8 cellular contexts compared by ENCODE assay signal in genomic region chr2:145411493-145411892, GRCh38.
DNase-seq lines count a peak whose midpoint lies in the region; ATAC-seq and TF ChIP-seq lines count a peak whose summit lies in the region.

No MANE protein-coding gene starts in this region.

- peaks cover 21% of the 10 kb centered on the region for H3K9me3 Mint-ChIP-seq in activated CD8-positive, alpha-beta T cell treated with anti-CD3 and anti-CD28 coated beads, Interleukin-2, amount 10 ng/mL, durations not matched to agents 7 days and 5 days (ENCODE audit: insufficient read depth)

- POLR2A ChIA-PET in activated CD8-positive, alpha-beta T cell treated with anti-CD3 and anti-CD28 coated beads, Interleukin-2, amount 10 ng/mL, durations not matched to agents 7 days and 5 days (lab: Charles Lee): interaction anchor here (1.0 to 1.3 kb wide), 2 partner anchors 12 to 52 kb away, joined by 3 read pairs; no protein-coding TSS in a partner anchor

- no peaks in the 10 kb centered on the region for H3K27me3 ChIP-seq in HL-60 (ENCODE audit: insufficient read depth, poor library complexity, severe bottlenecking)

- DNase-seq in HL-60 (ENCODE audit: low read depth in 1 of 2, low spot score in 1 of 2) (peak; percentile 12 to 60), NCI-H526 (lab: John Stamatoyannopoulos, UW) (no peak), NCI-H187 treated with DMSO at 0.1 percent for 48 hours (lab: John Stamatoyannopoulos, UW) (no peak), OCI-M2 (lab: John Stamatoyannopoulos, UW; ENCODE audit: unreplicated experiment) (no peak), GF-D8 (lab: John Stamatoyannopoulos, UW) (no peak)
- DNase-seq in activated CD8-positive, alpha-beta T cell treated with anti-CD3 and anti-CD28 coated beads, Interleukin-2, amount 10 ng/mL, durations not matched to agents 7 days and 5 days: peak; percentile 65

- ATAC-seq in GM18511 (IDR thresholded peaks at IDR 0.05; ENCODE audit: unreplicated experiment) (peak; percentile 98), GM21576 (IDR thresholded peaks at IDR 0.05; ENCODE audit: unreplicated experiment) (peak; percentile 97)
- peak; percentile 93 for ATAC-seq in activated CD8-positive, alpha-beta T cell treated with anti-CD3 and anti-CD28 coated beads, Interleukin-2, amount 10 ng/mL, durations not matched to agents 7 days and 5 days

- H3K36me3 Mint-ChIP-seq in activated CD8-positive, alpha-beta T cell treated with anti-CD3 and anti-CD28 coated beads, Interleukin-2, amount 10 ng/mL, durations not matched to agents 7 days and 5 days (ENCODE audit: low read depth): peaks cover 16% of the 10 kb centered on the region

- no peak overlapping the region for H3K4me3 Mint-ChIP-seq in activated CD8-positive, alpha-beta T cell treated with anti-CD3 and anti-CD28 coated beads, Interleukin-2, amount 10 ng/mL, durations not matched to agents 7 days and 5 days

- peak overlapping the region; percentile 82 for H3K27ac Mint-ChIP-seq in activated CD8-positive, alpha-beta T cell treated with anti-CD3 and anti-CD28 coated beads, Interleukin-2, amount 10 ng/mL, durations not matched to agents 7 days and 5 days

- peaks cover 30% of the 10 kb centered on the region for H3K4me1 Mint-ChIP-seq in activated CD8-positive, alpha-beta T cell treated with anti-CD3 and anti-CD28 coated beads, Interleukin-2, amount 10 ng/mL, durations not matched to agents 7 days and 5 days (ENCODE audit: low read depth)

- TF ChIP-seq CTCF in HL-60 (IDR thresholded peaks at IDR 0.05; ENCODE audit: insufficient read depth, low read length): no peak

- no peak overlapping the region for H3K4me3 ChIP-seq in HL-60 (replicated peaks; ENCODE audit: insufficient read depth, low read length)

- peak overlapping the region; percentile 41 for H3K27ac ChIP-seq in HL-60 (replicated peaks)

- H3K27me3 Mint-ChIP-seq in activated CD8-positive, alpha-beta T cell treated with anti-CD3 and anti-CD28 coated beads, Interleukin-2, amount 10 ng/mL, durations not matched to agents 7 days and 5 days (ENCODE audit: low read depth): peaks cover 46% of the 10 kb centered on the region

- CTCF ChIA-PET in activated CD8-positive, alpha-beta T cell treated with anti-CD3 and anti-CD28 coated beads, Interleukin-2, amount 10 ng/mL, durations not matched to agents 7 days and 5 days (lab: Charles Lee): interaction anchor here (0.7 to 1.0 kb wide), 2 partner anchors 88 to 152 kb away, joined by 3 read pairs; no protein-coding TSS in a partner anchor

Comparison
In these comparisons a context has a peak if more than half of its experiments do, and no peak if none do; other contexts are left out.
1. DNase-seq: peak in HL-60 (2 of 2) and activated CD8-positive, alpha-beta T cell treated with anti-CD3 and anti-CD28 coated beads, Interleukin-2, amount 10 ng/mL, durations not matched to agents 7 days and 5 days (single experiment); none in NCI-H526 (0 of 2), NCI-H187 treated with DMSO at 0.1 percent for 48 hours (single experiment), OCI-M2 (single experiment) and GF-D8 (single experiment).
2. Peak in every context shown above with its lines, with median percentiles within 50 percentile points of each other: ATAC-seq.